ENCODE assay signal across 1 cellular context in genomic region chr14:23237772-23238594, GRCh38.
TF ChIP-seq lines count a peak whose summit lies in the region.

Gene RNF212B (plus strand): TSS chr14:23237936. CDS start chr14:23240346, 2,410 bp downstream.

TF ChIP-seq in K562, 482 proteins besides CTCF, POLR2A, EP300 and RAD21 (continued from another document and continues in another):
- no peak for TF ChIP-seq ZBTB33 (CRISPR knock-in tag; IDR thresholded peaks at IDR 0.05)
- no peak for TF ChIP-seq BRF2 (IDR thresholded peaks at IDR 0.05; ENCODE audit: borderline replicate concordance, insufficient read depth, insufficient read length)
- TF ChIP-seq ZNF121 (CRISPR knock-in tag; conservative IDR thresholded peaks at IDR 0.05), result no peak
- no peak for TF ChIP-seq TCF15 (CRISPR knock-in tag; IDR thresholded peaks at IDR 0.05)
- no peak; the same call in 1 of the 2 replicates for TF ChIP-seq KLF13 (tag; IDR thresholded peaks at IDR 0.05; ENCODE audit: borderline replicate concordance, low read depth)
- TF ChIP-seq, protein P1, sequence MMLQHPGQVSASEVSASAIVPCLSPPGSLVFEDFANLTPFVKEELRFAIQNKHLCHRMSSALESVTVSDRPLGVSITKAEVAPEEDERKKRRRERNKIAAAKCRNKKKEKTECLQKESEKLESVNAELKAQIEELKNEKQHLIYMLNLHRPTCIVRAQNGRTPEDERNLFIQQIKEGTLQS (IDR thresholded peaks at IDR 0.05), result no peak
- TF ChIP-seq, protein P1 (CRISPR knock-in tag; conservative IDR thresholded peaks at IDR 0.05), result peak; percentile 54; the same call in 1 of the 2 replicates
- TF ChIP-seq EZH2 (IDR thresholded peaks at IDR 0.05; ENCODE audit: borderline replicate concordance, low read depth, low read length), result no peak
- TF ChIP-seq TSC22D4 (tag; IDR thresholded peaks at IDR 0.05), result no peak
- no peak for TF ChIP-seq PTTG1 (tag; IDR thresholded peaks at IDR 0.05; ENCODE audit: low read depth)
- 0 out of 2 replicates have a peak, but pooled peaks have one; percentile 22 for TF ChIP-seq MTA3 (IDR thresholded peaks at IDR 0.05; ENCODE audit: borderline replicate concordance)
- TF ChIP-seq ATF1 (CRISPR knock-in tag; IDR thresholded peaks at IDR 0.05), result no peak
- 0 out of 2 replicates have a peak, but pooled peaks have one; percentile 11 for TF ChIP-seq ATF1 (tag; IDR thresholded peaks at IDR 0.05)
- TF ChIP-seq POLR2AphosphoS2 (IDR thresholded peaks at IDR 0.05; ENCODE audit: low read length), result no peak
- TF ChIP-seq SOX6 (IDR thresholded peaks at IDR 0.05), result no peak
- no peak for TF ChIP-seq DMBX1 (CRISPR knock-in tag; IDR thresholded peaks at IDR 0.05; ENCODE audit: borderline replicate concordance)
- no peak for TF ChIP-seq CEBPG (CRISPR knock-in tag; IDR thresholded peaks at IDR 0.05)
- TF ChIP-seq CEBPG (tag; conservative IDR thresholded peaks at IDR 0.05 in 1 of 2, IDR thresholded peaks at IDR 0.05 in 1 of 2), result no peak
- TF ChIP-seq ZKSCAN1 (IDR thresholded peaks at IDR 0.05; ENCODE audit: low read depth, low read length), result no peak
- no peak for TF ChIP-seq ZC3H4 (CRISPR knock-in tag; IDR thresholded peaks at IDR 0.05; ENCODE audit: borderline replicate concordance)
- TF ChIP-seq PRMT5 (CRISPR knock-in tag; IDR thresholded peaks at IDR 0.05), result no peak
- TF ChIP-seq SLC30A9 (CRISPR knock-in tag; IDR thresholded peaks at IDR 0.05), result no peak
- TF ChIP-seq POLR2G (IDR thresholded peaks at IDR 0.05; ENCODE audit: low read depth, low read length), result peak; percentile 63
- TF ChIP-seq ZBTB17 (CRISPR knock-in tag; IDR thresholded peaks at IDR 0.05), result no peak
- TF ChIP-seq CCNT2 (IDR thresholded peaks at IDR 0.05; ENCODE audit: borderline replicate concordance, extremely low read depth, insufficient read length, low read depth, low read length), result peak; percentile 47
- TF ChIP-seq NFRKB (IDR thresholded peaks at IDR 0.05; ENCODE audit: low read depth), result 0 out of 2 replicates have a peak, but pooled peaks have one; percentile 18
- TF ChIP-seq TRIM28 (IDR thresholded peaks at IDR 0.05), result no peak
- TF ChIP-seq, protein P2, sequence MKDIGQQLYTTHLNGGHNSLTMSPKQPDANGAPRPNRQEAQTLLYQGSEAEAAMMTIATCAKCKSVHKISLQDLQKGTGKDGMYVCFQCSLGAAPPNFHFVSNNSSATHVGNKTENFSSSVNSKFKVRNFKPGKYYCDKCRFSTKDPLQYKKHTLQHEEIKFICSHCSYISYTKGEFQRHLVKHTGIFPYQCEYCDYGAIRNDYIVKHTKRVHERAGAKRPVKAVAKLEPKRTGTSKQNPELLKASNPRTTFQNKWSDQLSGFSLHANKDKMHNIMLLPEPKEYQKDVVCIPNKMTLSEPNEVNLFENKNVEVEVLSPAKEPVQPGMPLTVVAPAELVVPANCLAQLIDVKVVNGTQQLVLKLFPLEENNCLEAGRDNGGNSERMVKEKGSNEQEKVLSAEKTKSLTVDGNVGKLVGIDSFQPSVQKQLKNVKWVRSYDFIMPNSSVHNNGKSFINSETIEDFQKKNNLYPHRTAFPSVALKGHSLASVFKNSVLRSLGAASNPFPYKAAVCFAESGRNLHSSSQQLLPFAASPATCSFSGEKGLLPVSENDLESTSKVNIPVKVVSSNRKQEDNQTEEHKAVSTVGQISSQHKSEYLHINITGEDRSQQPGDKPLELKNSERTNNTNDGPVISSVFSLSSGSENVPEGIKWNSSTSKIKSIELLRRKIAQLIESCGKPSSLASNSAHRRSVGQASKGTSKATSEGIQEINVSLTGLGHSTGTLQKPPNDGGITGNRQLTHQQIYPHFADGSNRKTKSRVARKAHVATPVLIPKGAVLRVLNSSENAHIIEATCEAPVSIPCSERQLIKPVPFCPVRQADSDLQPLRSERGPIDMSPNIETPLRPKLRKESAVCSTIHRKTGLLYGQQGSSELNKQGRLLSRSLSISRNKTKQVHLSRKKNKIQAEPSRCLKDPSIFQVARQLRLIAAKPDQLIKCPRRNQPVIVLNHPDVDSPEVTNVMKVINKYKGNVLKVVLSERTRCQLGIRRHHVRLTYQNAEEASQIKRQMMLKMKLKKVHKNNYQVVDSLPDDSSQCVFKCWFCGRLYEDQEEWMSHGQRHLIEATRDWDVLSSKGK (CRISPR knock-in tag; IDR thresholded peaks at IDR 0.05), result no peak
- no peak for TF ChIP-seq SRSF9 (IDR thresholded peaks at IDR 0.05; ENCODE audit: borderline replicate concordance, low read depth, low read length)
- TF ChIP-seq, protein P3, sequence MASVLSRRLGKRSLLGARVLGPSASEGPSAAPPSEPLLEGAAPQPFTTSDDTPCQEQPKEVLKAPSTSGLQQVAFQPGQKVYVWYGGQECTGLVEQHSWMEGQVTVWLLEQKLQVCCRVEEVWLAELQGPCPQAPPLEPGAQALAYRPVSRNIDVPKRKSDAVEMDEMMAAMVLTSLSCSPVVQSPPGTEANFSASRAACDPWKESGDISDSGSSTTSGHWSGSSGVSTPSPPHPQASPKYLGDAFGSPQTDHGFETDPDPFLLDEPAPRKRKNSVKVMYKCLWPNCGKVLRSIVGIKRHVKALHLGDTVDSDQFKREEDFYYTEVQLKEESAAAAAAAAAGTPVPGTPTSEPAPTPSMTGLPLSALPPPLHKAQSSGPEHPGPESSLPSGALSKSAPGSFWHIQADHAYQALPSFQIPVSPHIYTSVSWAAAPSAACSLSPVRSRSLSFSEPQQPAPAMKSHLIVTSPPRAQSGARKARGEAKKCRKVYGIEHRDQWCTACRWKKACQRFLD (CRISPR knock-in tag; IDR thresholded peaks at IDR 0.05), result no peak
- TF ChIP-seq ESRRB (CRISPR knock-in tag; IDR thresholded peaks at IDR 0.05; ENCODE audit: borderline replicate concordance), result no peak
- TF ChIP-seq, protein P4, sequence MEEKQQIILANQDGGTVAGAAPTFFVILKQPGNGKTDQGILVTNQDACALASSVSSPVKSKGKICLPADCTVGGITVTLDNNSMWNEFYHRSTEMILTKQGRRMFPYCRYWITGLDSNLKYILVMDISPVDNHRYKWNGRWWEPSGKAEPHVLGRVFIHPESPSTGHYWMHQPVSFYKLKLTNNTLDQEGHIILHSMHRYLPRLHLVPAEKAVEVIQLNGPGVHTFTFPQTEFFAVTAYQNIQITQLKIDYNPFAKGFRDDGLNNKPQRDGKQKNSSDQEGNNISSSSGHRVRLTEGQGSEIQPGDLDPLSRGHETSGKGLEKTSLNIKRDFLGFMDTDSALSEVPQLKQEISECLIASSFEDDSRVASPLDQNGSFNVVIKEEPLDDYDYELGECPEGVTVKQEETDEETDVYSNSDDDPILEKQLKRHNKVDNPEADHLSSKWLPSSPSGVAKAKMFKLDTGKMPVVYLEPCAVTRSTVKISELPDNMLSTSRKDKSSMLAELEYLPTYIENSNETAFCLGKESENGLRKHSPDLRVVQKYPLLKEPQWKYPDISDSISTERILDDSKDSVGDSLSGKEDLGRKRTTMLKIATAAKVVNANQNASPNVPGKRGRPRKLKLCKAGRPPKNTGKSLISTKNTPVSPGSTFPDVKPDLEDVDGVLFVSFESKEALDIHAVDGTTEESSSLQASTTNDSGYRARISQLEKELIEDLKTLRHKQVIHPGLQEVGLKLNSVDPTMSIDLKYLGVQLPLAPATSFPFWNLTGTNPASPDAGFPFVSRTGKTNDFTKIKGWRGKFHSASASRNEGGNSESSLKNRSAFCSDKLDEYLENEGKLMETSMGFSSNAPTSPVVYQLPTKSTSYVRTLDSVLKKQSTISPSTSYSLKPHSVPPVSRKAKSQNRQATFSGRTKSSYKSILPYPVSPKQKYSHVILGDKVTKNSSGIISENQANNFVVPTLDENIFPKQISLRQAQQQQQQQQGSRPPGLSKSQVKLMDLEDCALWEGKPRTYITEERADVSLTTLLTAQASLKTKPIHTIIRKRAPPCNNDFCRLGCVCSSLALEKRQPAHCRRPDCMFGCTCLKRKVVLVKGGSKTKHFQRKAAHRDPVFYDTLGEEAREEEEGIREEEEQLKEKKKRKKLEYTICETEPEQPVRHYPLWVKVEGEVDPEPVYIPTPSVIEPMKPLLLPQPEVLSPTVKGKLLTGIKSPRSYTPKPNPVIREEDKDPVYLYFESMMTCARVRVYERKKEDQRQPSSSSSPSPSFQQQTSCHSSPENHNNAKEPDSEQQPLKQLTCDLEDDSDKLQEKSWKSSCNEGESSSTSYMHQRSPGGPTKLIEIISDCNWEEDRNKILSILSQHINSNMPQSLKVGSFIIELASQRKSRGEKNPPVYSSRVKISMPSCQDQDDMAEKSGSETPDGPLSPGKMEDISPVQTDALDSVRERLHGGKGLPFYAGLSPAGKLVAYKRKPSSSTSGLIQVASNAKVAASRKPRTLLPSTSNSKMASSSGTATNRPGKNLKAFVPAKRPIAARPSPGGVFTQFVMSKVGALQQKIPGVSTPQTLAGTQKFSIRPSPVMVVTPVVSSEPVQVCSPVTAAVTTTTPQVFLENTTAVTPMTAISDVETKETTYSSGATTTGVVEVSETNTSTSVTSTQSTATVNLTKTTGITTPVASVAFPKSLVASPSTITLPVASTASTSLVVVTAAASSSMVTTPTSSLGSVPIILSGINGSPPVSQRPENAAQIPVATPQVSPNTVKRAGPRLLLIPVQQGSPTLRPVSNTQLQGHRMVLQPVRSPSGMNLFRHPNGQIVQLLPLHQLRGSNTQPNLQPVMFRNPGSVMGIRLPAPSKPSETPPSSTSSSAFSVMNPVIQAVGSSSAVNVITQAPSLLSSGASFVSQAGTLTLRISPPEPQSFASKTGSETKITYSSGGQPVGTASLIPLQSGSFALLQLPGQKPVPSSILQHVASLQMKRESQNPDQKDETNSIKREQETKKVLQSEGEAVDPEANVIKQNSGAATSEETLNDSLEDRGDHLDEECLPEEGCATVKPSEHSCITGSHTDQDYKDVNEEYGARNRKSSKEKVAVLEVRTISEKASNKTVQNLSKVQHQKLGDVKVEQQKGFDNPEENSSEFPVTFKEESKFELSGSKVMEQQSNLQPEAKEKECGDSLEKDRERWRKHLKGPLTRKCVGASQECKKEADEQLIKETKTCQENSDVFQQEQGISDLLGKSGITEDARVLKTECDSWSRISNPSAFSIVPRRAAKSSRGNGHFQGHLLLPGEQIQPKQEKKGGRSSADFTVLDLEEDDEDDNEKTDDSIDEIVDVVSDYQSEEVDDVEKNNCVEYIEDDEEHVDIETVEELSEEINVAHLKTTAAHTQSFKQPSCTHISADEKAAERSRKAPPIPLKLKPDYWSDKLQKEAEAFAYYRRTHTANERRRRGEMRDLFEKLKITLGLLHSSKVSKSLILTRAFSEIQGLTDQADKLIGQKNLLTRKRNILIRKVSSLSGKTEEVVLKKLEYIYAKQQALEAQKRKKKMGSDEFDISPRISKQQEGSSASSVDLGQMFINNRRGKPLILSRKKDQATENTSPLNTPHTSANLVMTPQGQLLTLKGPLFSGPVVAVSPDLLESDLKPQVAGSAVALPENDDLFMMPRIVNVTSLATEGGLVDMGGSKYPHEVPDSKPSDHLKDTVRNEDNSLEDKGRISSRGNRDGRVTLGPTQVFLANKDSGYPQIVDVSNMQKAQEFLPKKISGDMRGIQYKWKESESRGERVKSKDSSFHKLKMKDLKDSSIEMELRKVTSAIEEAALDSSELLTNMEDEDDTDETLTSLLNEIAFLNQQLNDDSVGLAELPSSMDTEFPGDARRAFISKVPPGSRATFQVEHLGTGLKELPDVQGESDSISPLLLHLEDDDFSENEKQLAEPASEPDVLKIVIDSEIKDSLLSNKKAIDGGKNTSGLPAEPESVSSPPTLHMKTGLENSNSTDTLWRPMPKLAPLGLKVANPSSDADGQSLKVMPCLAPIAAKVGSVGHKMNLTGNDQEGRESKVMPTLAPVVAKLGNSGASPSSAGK (IDR thresholded peaks at IDR 0.05), result peak; percentile 84
- TF ChIP-seq SIN3A (IDR thresholded peaks at IDR 0.05; ENCODE audit: borderline replicate concordance in 2 of 2, control insufficient read depth in 1 of 2, low read depth in 2 of 2, low read length in 2 of 2), result peak in 1 of 2 experiments; percentile 51; a peak in 1 of 4 replicates
- TF ChIP-seq ZFX (CRISPR knock-in tag; IDR thresholded peaks at IDR 0.05), result no peak
- no peak for TF ChIP-seq ZNF696 (CRISPR knock-in tag; conservative IDR thresholded peaks at IDR 0.05)
- 0 out of 2 replicates have a peak, but pooled peaks have one; percentile 20 for TF ChIP-seq HES1 (IDR thresholded peaks at IDR 0.05; ENCODE audit: low read depth)
- no peak for TF ChIP-seq ZNF436 (CRISPR knock-in tag; IDR thresholded peaks at IDR 0.05)
- no peak for TF ChIP-seq RBM17 (IDR thresholded peaks at IDR 0.05; ENCODE audit: borderline replicate concordance, low read depth, low read length)
